In genomic region chr2:128090575-128090908, GRCh38 we compare ENCODE assay signal across 8 cellular contexts. TPM values are rescaled to one million over a fixed set of nuclear protein-coding genes. Genes with fewer than 3 reads are reported as not detected.
DNase-seq lines count a peak whose midpoint lies in the region; FAIRE-seq and TF ChIP-seq lines count a peak whose summit lies in the region.

No MANE protein-coding gene starts in this region.

- no peaks in the 10 kb centered on the region for H3K9me3 ChIP-seq in NT2/D1 (ENCODE audit: insufficient read depth, low read length)

- peak overlapping the region; percentile 87 for H3K9ac ChIP-seq in NT2/D1 (ENCODE audit: insufficient read length, low read depth)

- H3K27ac Mint-ChIP-seq in progenitor cell of endocrine pancreas, result peak overlapping the region; percentile 97

- TF ChIP-seq POLR2A in H54 (IDR thresholded peaks at IDR 0.05; ENCODE audit: low read depth, low read length), result no peak

- no peak for FAIRE-seq in H54 (lab: Jason Lieb, UNC)

- H3K4me3 Mint-ChIP-seq in progenitor cell of endocrine pancreas (ENCODE audit: low read depth), result peak overlapping the region; percentile 91

- peaks cover 11% of the 10 kb centered on the region for H3K4me1 Mint-ChIP-seq in progenitor cell of endocrine pancreas (ENCODE audit: low read depth)

- H3K9me3 Mint-ChIP-seq in progenitor cell of endocrine pancreas (ENCODE audit: low read depth), result no peaks in the 10 kb centered on the region

- H3K4me1 ChIP-seq in NT2/D1 (ENCODE audit: insufficient read depth, insufficient read length), result no peaks in the 10 kb centered on the region

- H3K36me3 Mint-ChIP-seq in progenitor cell of endocrine pancreas (ENCODE audit: insufficient read depth), result no peaks in the 10 kb centered on the region

- H3K4me3 ChIP-seq in GM08714 (ENCODE audit: low read length), result peak overlapping the region; percentile 80
- peak overlapping the region; percentile 100 for H3K4me3 ChIP-seq in NT2/D1 (ENCODE audit: insufficient read length, low read depth)

- no peak for TF ChIP-seq CTCF in progenitor cell of endocrine pancreas (IDR thresholded peaks at IDR 0.05; ENCODE audit: unreplicated experiment)

- H3K36me3 ChIP-seq in NT2/D1 (ENCODE audit: insufficient read depth, insufficient read length, low read length), result peaks cover 12% of the 10 kb centered on the region

- no peaks in the 10 kb centered on the region for H3K27me3 Mint-ChIP-seq in progenitor cell of endocrine pancreas

- H3K27ac ChIP-seq in epithelial cell of prostate, result peak overlapping the region; percentile 64

- in situ Hi-C loops in G401 (cut with HindIII; ENCODE audit: low sequenced_read_pairs), result no loop called here

- no peaks in the 10 kb centered on the region for H3K27me3 ChIP-seq in NT2/D1 (ENCODE audit: insufficient read depth, insufficient read length)

- no peak for DNase-seq in NT2/D1 (ENCODE audit: low read depth, low spot score)
- DNase-seq in epithelial cell of prostate (ENCODE audit: low read depth, low spot score), result no peak
- no peak for DNase-seq in progenitor cell of endocrine pancreas (ENCODE audit: low spot score, unreplicated experiment)
- DNase-seq in G401 (ENCODE audit: low spot score), result no peak
- no peak for DNase-seq in pons (ENCODE audit: low spot score)
- no peak for DNase-seq in stimulated activated CD4-positive, alpha-beta T cell treated with anti-CD3 and anti-CD28 coated beads, Interleukin-15, amount 100 ng/mL, for 24 hours
- DNase-seq in H54 (ENCODE audit: insufficient read length, low spot score), result no peak

RNA-seq across cellular contexts. Expression of gene UGGT1, which starts 0.5 kb away (rescaled TPM):
- total RNA-seq in progenitor cell of endocrine pancreas, result 53.0 and 60.3 TPM in 2 replicates
- 18.1 and 19.3 TPM in 2 replicates for total RNA-seq in G401 (2014; rRNA removed; shearing (Covaris generic))
